Comparison of ENCODE assay signal across 12 cellular contexts in the genomic region with DNA sequence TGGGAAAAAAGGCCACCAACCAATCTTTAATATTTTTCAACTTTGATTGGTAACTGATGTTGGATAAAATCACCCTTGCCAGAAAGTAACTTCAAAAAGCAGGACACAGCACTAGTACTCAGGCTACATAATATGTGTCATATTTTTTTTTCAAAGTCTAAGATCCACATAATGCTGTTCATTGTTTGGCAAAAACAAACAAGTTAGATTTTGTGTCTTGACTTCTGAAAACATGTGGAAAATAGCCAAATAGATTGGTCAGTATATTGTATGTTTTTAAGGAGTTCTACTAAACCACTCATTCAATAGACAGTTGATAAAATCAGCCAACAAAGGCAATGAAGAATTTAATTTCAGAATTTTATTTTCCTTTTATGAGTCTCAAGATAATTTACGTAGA.
"Had no signal": no experiment of that assay in that cellular context is flagged by ENCODE, and none has a peak within 500 bp of the region (broad histone marks: within the 10 kb centered on the region; RNA-seq: fewer than 3 reads in every experiment).

No MANE protein-coding gene starts in this region.

- DNase-seq: activated CD4-positive, alpha-beta memory T cell treated with anti-CD3 and anti-CD28 coated beads, Interleukin-2, amount 10 ng/mL, durations not matched to agents 7 days and 5 days; activated CD4-positive, alpha-beta T cell treated with anti-CD3 and anti-CD28 coated beads for 4 hours; activated naive CD4-positive, alpha-beta T cell treated with anti-CD3 and anti-CD28 coated beads, Interleukin-2, amount 10 ng/mL, durations not matched to agents 7 days and 5 days; activated T-cell treated with anti-CD3 and anti-CD28 coated beads, Interleukin-2, amount 50 U/mL, for 24 hours; dermis blood vessel endothelial cell; nephron progenitor cell; pancreas; stimulated activated CD4-positive, alpha-beta T cell treated with anti-CD3 and anti-CD28 coated beads, Interleukin-15, amount 100 ng/mL, for 24 hours; stimulated activated CD4-positive, alpha-beta T cell treated with anti-CD3 and anti-CD28 coated beads, Interleukin-4, amount 100 ng/mL, for 1 hour; stimulated activated naive B cell treated with anti-CD40 and anti-IgM and Interleukin-4, amounts not matched to agents 10 μg/mL and 1 μg/mL and 100 μg/mL, for 72 hours had no signal

- ATAC-seq: stimulated activated naive B cell treated with anti-CD40 and anti-IgM and Interleukin-4, amounts not matched to agents 10 μg/mL and 1 μg/mL and 100 μg/mL, for 72 hours had no signal

- H3K4me1 ChIP-seq: ascending aorta had no signal

- H3K27ac ChIP-seq: ascending aorta, pancreas, right atrium auricular region had no signal

- H3K4me3 ChIP-seq: ascending aorta, pancreas, right atrium auricular region had no signal

- FAIRE-seq: pancreas had no signal

- H3K9me3 ChIP-seq: ascending aorta, pancreas, right atrium auricular region had no signal

- H3K36me3 ChIP-seq: ascending aorta, pancreas, right atrium auricular region had no signal

- H3K27me3 ChIP-seq: ascending aorta, pancreas, right atrium auricular region had no signal
